14 cellular contexts compared by ENCODE assay signal in the genomic region with DNA sequence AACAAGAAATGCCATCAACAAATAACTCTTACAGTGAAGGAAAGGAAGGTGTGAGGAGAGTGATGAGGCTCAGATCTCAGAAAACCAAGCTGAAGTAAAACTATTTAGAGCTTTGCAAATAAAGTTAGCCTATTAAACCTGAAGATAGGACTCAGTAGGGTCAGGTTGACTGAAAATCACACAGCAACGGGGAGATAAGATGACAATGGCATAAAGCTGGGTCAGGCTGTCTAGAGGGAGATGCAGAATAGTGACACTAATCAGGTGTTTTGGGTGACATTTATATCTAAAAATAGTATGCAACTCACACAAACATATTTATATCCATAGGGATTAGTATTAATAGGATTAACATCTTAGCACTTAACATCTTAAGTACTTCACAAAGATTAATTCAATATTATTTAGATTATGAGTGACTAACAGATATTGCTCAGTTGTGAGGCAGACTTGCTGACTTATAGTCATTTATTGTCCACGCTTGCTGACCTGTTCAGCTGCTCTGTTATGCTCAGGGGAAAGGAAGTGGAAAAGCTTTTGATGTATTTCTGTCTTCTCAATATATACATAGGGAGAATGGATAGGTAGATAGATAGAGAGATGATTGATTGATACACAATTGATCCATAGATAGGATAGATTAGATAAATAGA.
DNase-seq lines count a peak whose midpoint lies in the region; ATAC-seq and TF ChIP-seq lines count a peak whose summit lies in the region.
"Had no signal": no experiment of that assay in that cellular context is flagged by ENCODE, and none has a peak within 500 bp of the region (broad histone marks: within the 10 kb centered on the region; RNA-seq: fewer than 3 reads in every experiment).

No MANE protein-coding gene starts in this region.

- H3K36me3 ChIP-seq in Karpas-422 (ENCODE audit: insufficient read depth, low read length): no peaks in the 10 kb centered on the region
- no peaks in the 10 kb centered on the region for H3K36me3 ChIP-seq in left ventricle myocardium inferior
- no peaks in the 10 kb centered on the region for H3K36me3 ChIP-seq in parathyroid adenoma (ENCODE audit: control insufficient read depth, insufficient read depth, low read length)
- no peaks in the 10 kb centered on the region for H3K36me3 ChIP-seq in endodermal cell (ENCODE audit: control insufficient read depth, insufficient read depth, low read length)
- H3K36me3 ChIP-seq: BE2C had no signal

- no peak for TF ChIP-seq CTCF in left ventricle myocardium inferior (IDR thresholded peaks at IDR 0.05; ENCODE audit: borderline replicate concordance)
- no peak for TF ChIP-seq CTCF in parathyroid adenoma (IDR thresholded peaks at IDR 0.05)
- no peak for TF ChIP-seq CTCF in RWPE1 (conservative IDR thresholded peaks at IDR 0.05; ENCODE audit: low read depth)
- TF ChIP-seq CTCF in endodermal cell (conservative IDR thresholded peaks at IDR 0.05): no peak

- peak overlapping the region; percentile 27 for H3K9ac ChIP-seq in Karpas-422 (ENCODE audit: low read length)
- no peak overlapping the region for H3K9ac ChIP-seq in parathyroid adenoma
- no peak overlapping the region for H3K9ac ChIP-seq in endodermal cell (ENCODE audit: extremely low read depth, low read length, poor library complexity, severe bottlenecking)

- H3K4me3 ChIP-seq in Karpas-422 (ENCODE audit: low read length) (no peak overlapping the region), left ventricle myocardium inferior (no peak overlapping the region), parathyroid adenoma (ENCODE audit: low read depth, low read length) (no peak overlapping the region), endodermal cell (ENCODE audit: low read length) (no peak overlapping the region)

- H3K4me1 ChIP-seq in Karpas-422 (ENCODE audit: low read length) (peaks cover 51% of the 10 kb centered on the region), left ventricle myocardium inferior (peaks cover 23% of the 10 kb centered on the region), parathyroid adenoma (no peaks in the 10 kb centered on the region), endodermal cell (ENCODE audit: control insufficient read depth, insufficient read depth, low read length) (peaks cover 3% of the 10 kb centered on the region)
- H3K4me1 ChIP-seq: BE2C had no signal

- intact Hi-C loops in Right ventricle myocardium superior (cut with DNase I): no loop called here
- intact Hi-C loops in left ventricle myocardium inferior (cut with micrococcal nuclease): no loop called here

- H3K27me3 Mint-ChIP-seq in endodermal cell (ENCODE audit: insufficient read depth): no peaks in the 10 kb centered on the region
- H3K27me3 Mint-ChIP-seq: CD4-positive, alpha-beta memory T cell had no signal

- ATAC-seq in Right ventricle myocardium superior (ENCODE audit: poor library complexity) (peak; percentile 66), SK-N-SH treated with all-trans-retinoic acid at 6 μM for 48 hours (no peak)
- ATAC-seq in stimulated activated effector memory CD8-positive, alpha-beta T cell treated with anti-CD3 and anti-CD28 coated beads, Interleukin-12 subunit alpha, Interleukin-12 subunit beta, amount 100 ng/mL, for 72 hours: no peak
- ATAC-seq: HCT116 had no signal

- 50 to 65% methylated on average over 1 to 2 of the region's 2 CpGs for WGBS in endodermal cell (ENCODE audit: insufficient coverage in 1 of 2, insufficient read length in 1 of 2), 2 experiments

- H3K9me2 ChIP-seq in Karpas-422 (replicated peaks; ENCODE audit: insufficient read depth, low read length): no peaks in the 10 kb centered on the region

- H3K9me3 Mint-ChIP-seq in stimulated activated effector memory CD8-positive, alpha-beta T cell treated with anti-CD3 and anti-CD28 coated beads, Interleukin-12 subunit alpha, Interleukin-12 subunit beta, amount 100 ng/mL, for 72 hours: peaks cover 6% of the 10 kb centered on the region
- no peaks in the 10 kb centered on the region for H3K9me3 Mint-ChIP-seq in endodermal cell

- no peak overlapping the region for H3K4me3 Mint-ChIP-seq in stimulated activated effector memory CD8-positive, alpha-beta T cell treated with anti-CD3 and anti-CD28 coated beads, Interleukin-12 subunit alpha, Interleukin-12 subunit beta, amount 100 ng/mL, for 72 hours
- H3K4me3 Mint-ChIP-seq in endodermal cell: no peak overlapping the region
- H3K4me3 Mint-ChIP-seq: CD4-positive, alpha-beta memory T cell had no signal

- DNase-seq in Karpas-422 (peak; percentile 64), Right ventricle myocardium superior (no peak), left ventricle myocardium inferior (no peak), RWPE1 (ENCODE audit: low spot score) (no peak), endodermal cell (no peak)
- DNase-seq in stimulated activated effector memory CD8-positive, alpha-beta T cell treated with anti-CD3 and anti-CD28 coated beads, Interleukin-12 subunit alpha, Interleukin-12 subunit beta, amount 100 ng/mL, for 72 hours (ENCODE audit: low spot score in 2 of 2): no peak
- DNase-seq: BE2C; CD4-positive, alpha-beta memory T cell; DND-41; GDM1 had no signal

- H3K27ac ChIP-seq in Karpas-422 (ENCODE audit: low read length) (peak overlapping the region; percentile 71), left ventricle myocardium inferior (replicated peaks) (peak overlapping the region; percentile 58), parathyroid adenoma (no peak overlapping the region), RWPE1 (no peak overlapping the region), endodermal cell (ENCODE audit: low read depth, low read length) (no peak overlapping the region)
- H3K27ac ChIP-seq: C4-2B had no signal

- H3K4me1 Mint-ChIP-seq in stimulated activated effector memory CD8-positive, alpha-beta T cell treated with anti-CD3 and anti-CD28 coated beads, Interleukin-12 subunit alpha, Interleukin-12 subunit beta, amount 100 ng/mL, for 72 hours: no peaks in the 10 kb centered on the region
- peaks cover 37% of the 10 kb centered on the region for H3K4me1 Mint-ChIP-seq in endodermal cell
- H3K4me1 Mint-ChIP-seq: CD4-positive, alpha-beta memory T cell had no signal

- H3K4me2 ChIP-seq in Karpas-422 (ENCODE audit: low read depth, low read length, poor library complexity, severe bottlenecking) (peak overlapping the region; percentile 13), parathyroid adenoma (ENCODE audit: low read length) (no peak overlapping the region)

- no peaks in the 10 kb centered on the region for H3K27me3 ChIP-seq in Karpas-422 (ENCODE audit: low read length)
- H3K27me3 ChIP-seq in left ventricle myocardium inferior (ENCODE audit: low read depth): no peaks in the 10 kb centered on the region
- no peaks in the 10 kb centered on the region for H3K27me3 ChIP-seq in parathyroid adenoma (ENCODE audit: control insufficient read depth, insufficient read depth, low read length)
- H3K27me3 ChIP-seq in endodermal cell (ENCODE audit: control insufficient read depth, insufficient read depth, low read length, poor library complexity, severe bottlenecking): no peaks in the 10 kb centered on the region
- H3K27me3 ChIP-seq: BE2C had no signal

- no peaks in the 10 kb centered on the region for H4K20me1 ChIP-seq in Karpas-422 (ENCODE audit: insufficient read depth, low read depth, low read length)

- H2AFZ ChIP-seq in Karpas-422 (ENCODE audit: low read length) (peak overlapping the region; percentile 82), parathyroid adenoma (peak overlapping the region; percentile 22)

- CTCF ChIA-PET in RWPE1 (lab: Yijun Ruan, JAX): no interaction called here

- H3K27ac Mint-ChIP-seq in stimulated activated effector memory CD8-positive, alpha-beta T cell treated with anti-CD3 and anti-CD28 coated beads, Interleukin-12 subunit alpha, Interleukin-12 subunit beta, amount 100 ng/mL, for 72 hours: no peak overlapping the region
- no peak overlapping the region for H3K27ac Mint-ChIP-seq in endodermal cell
- H3K27ac Mint-ChIP-seq: CD4-positive, alpha-beta memory T cell had no signal

- H3K9me3 ChIP-seq in Karpas-422 (ENCODE audit: low read length) (no peaks in the 10 kb centered on the region), left ventricle myocardium inferior (replicated peaks) (no peaks in the 10 kb centered on the region), parathyroid adenoma (ENCODE audit: control insufficient read depth, low read length) (no peaks in the 10 kb centered on the region), endodermal cell (ENCODE audit: control insufficient read depth, low read length) (no peaks in the 10 kb centered on the region)
- H3K9me3 ChIP-seq: BE2C had no signal

- no peaks in the 10 kb centered on the region for H3K79me2 ChIP-seq in Karpas-422 (ENCODE audit: low read length)
- no peaks in the 10 kb centered on the region for H3K79me2 ChIP-seq in parathyroid adenoma

- POLR2A ChIA-PET in RWPE1 (lab: Yijun Ruan, JAX; ENCODE audit: low non-redundant PET): no interaction called here

- no peaks in the 10 kb centered on the region for H3K36me3 Mint-ChIP-seq in stimulated activated effector memory CD8-positive, alpha-beta T cell treated with anti-CD3 and anti-CD28 coated beads, Interleukin-12 subunit alpha, Interleukin-12 subunit beta, amount 100 ng/mL, for 72 hours
- no peaks in the 10 kb centered on the region for H3K36me3 Mint-ChIP-seq in endodermal cell (ENCODE audit: low read depth)
- H3K36me3 Mint-ChIP-seq: CD4-positive, alpha-beta memory T cell had no signal

TF ChIP-seq in SK-N-SH treated with all-trans-retinoic acid at 6 μM for 48 hours, 23 proteins besides CTCF, POLR2A, EP300 and RAD21:
- TF ChIP-seq CSDC2 (CRISPR knock-in tag; IDR thresholded peaks at IDR 0.05) (no peak), ISL1 (CRISPR knock-in tag; IDR thresholded peaks at IDR 0.05) (no peak), POU6F1 (CRISPR knock-in tag; IDR thresholded peaks at IDR 0.05; ENCODE audit: borderline replicate concordance, low read depth) (no peak)

Comparison
In these comparisons a context has a peak if more than half of its experiments do, and no peak if none do; other contexts are left out.
1. H3K27ac ChIP-seq: peak in Karpas-422 (single experiment) and left ventricle myocardium inferior (single experiment); none in parathyroid adenoma (single experiment), RWPE1 (single experiment) and endodermal cell (single experiment).